Comparison of ENCODE assay signal across 2 cellular contexts in the genomic region with DNA sequence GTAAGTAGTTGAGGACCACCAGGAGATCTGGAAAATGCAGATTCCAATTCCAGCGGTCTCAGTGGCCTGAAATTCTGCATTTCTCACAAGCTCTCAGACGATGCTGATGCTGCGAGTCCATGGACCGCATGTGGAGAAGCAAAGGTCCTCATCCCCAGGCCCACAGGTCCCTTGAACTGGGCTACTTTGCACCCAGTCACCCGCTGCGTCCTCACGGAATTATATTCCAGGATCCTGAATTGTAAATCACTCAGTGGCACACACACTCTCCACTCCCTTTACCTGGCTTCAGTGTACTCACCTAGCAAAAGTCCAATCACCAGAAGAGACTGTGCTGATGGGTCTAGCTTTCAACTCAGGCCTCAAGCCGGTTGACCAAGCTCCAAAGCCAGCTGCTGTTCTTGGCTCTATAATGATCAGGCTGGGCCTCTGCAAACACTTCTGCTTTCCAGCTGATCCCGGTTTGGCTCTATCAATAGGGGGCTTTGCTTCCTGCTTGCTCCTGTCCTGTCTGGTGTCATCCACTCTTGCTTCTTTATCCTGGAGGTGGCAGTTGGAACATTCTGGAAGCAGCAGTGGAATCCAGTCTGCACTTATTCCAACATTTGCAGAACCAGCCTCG.
A peak's percentile ranks its signal among the peaks of the same experiment; 100 is the strongest.
TF ChIP-seq lines count a peak whose summit lies in the region.

No MANE protein-coding gene starts in this region.

TF ChIP-seq in IMR-90, 13 proteins besides CTCF, POLR2A, EP300 and RAD21:
- no peak for TF ChIP-seq RCOR1 (IDR thresholded peaks at IDR 0.05; ENCODE audit: insufficient replicate concordance, low read length)
- TF ChIP-seq CHD1 (IDR thresholded peaks at IDR 0.05; ENCODE audit: low read depth, low read length) = no peak
- TF ChIP-seq, protein P1, sequence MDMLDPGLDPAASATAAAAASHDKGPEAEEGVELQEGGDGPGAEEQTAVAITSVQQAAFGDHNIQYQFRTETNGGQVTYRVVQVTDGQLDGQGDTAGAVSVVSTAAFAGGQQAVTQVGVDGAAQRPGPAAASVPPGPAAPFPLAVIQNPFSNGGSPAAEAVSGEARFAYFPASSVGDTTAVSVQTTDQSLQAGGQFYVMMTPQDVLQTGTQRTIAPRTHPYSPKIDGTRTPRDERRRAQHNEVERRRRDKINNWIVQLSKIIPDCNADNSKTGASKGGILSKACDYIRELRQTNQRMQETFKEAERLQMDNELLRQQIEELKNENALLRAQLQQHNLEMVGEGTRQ (IDR thresholded peaks at IDR 0.05; ENCODE audit: low read depth, low read length) = no peak
- TF ChIP-seq NFE2L2 (IDR thresholded peaks at IDR 0.05; ENCODE audit: low read depth, low read length) = no peak
- no peak for TF ChIP-seq SMC3 (IDR thresholded peaks at IDR 0.05; ENCODE audit: low read depth, low read length)
- TF ChIP-seq MXI1 (IDR thresholded peaks at IDR 0.05; ENCODE audit: borderline replicate concordance, low read depth, low read length) = no peak
- no peak for TF ChIP-seq CEBPB (IDR thresholded peaks at IDR 0.05; ENCODE audit: low read depth, low read length)
- no peak for TF ChIP-seq BHLHE40 (IDR thresholded peaks at IDR 0.05; ENCODE audit: low read depth, low read length)
- no peak for TF ChIP-seq RFX5 (IDR thresholded peaks at IDR 0.05; ENCODE audit: low read depth, low read length)
- TF ChIP-seq MAZ (IDR thresholded peaks at IDR 0.05; ENCODE audit: borderline replicate concordance, low read depth, low read length) = no peak
- TF ChIP-seq, protein P2, sequence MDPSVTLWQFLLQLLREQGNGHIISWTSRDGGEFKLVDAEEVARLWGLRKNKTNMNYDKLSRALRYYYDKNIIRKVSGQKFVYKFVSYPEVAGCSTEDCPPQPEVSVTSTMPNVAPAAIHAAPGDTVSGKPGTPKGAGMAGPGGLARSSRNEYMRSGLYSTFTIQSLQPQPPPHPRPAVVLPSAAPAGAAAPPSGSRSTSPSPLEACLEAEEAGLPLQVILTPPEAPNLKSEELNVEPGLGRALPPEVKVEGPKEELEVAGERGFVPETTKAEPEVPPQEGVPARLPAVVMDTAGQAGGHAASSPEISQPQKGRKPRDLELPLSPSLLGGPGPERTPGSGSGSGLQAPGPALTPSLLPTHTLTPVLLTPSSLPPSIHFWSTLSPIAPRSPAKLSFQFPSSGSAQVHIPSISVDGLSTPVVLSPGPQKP (IDR thresholded peaks at IDR 0.05; ENCODE audit: borderline replicate concordance, low read depth, low read length) = no peak
- TF ChIP-seq MAFK (IDR thresholded peaks at IDR 0.05; ENCODE audit: low read depth, low read length) = no peak
- TF ChIP-seq FOS (IDR thresholded peaks at IDR 0.05; ENCODE audit: low read depth, low read length) = no peak

TF ChIP-seq in K562, 482 proteins besides CTCF, POLR2A, EP300 and RAD21 (continues in another document):
- TF ChIP-seq RUNX1 (IDR thresholded peaks at IDR 0.05; ENCODE audit: low read depth) (no peak), LARP7 (IDR thresholded peaks at IDR 0.05) (no peak), MIER1 (IDR thresholded peaks at IDR 0.05; ENCODE audit: low read depth) (peak; percentile 4; the same call in 1 of the 2 replicates), SPI1 (IDR thresholded peaks at IDR 0.05; ENCODE audit: borderline replicate concordance, low read depth, low read length) (peak; percentile 73; the same call in 1 of the 2 replicates), NCOR1 (IDR thresholded peaks at IDR 0.05) (no peak), ZNF551 (CRISPR knock-in tag; IDR thresholded peaks at IDR 0.05) (no peak), KLF1 (tag; IDR thresholded peaks at IDR 0.05) (peak; percentile 29; the same call in 1 of the 2 replicates), NR3C1 (CRISPR knock-in tag; IDR thresholded peaks at IDR 0.05) (no peak), KLF10 (CRISPR knock-in tag; IDR thresholded peaks at IDR 0.05) (no peak), FUS (optimal IDR thresholded peaks at IDR 0.05; ENCODE audit: low read depth, low read length) (no peak), ZNF24 (IDR thresholded peaks at IDR 0.05) (no peak), ZNF354B (CRISPR knock-in tag; IDR thresholded peaks at IDR 0.05) (no peak), TAL1 (IDR thresholded peaks at IDR 0.05) (no peak; the same call in 1 of the 2 replicates), NR1H2 (CRISPR knock-in tag; IDR thresholded peaks at IDR 0.05) (no peak)
- TF ChIP-seq, protein P3, sequence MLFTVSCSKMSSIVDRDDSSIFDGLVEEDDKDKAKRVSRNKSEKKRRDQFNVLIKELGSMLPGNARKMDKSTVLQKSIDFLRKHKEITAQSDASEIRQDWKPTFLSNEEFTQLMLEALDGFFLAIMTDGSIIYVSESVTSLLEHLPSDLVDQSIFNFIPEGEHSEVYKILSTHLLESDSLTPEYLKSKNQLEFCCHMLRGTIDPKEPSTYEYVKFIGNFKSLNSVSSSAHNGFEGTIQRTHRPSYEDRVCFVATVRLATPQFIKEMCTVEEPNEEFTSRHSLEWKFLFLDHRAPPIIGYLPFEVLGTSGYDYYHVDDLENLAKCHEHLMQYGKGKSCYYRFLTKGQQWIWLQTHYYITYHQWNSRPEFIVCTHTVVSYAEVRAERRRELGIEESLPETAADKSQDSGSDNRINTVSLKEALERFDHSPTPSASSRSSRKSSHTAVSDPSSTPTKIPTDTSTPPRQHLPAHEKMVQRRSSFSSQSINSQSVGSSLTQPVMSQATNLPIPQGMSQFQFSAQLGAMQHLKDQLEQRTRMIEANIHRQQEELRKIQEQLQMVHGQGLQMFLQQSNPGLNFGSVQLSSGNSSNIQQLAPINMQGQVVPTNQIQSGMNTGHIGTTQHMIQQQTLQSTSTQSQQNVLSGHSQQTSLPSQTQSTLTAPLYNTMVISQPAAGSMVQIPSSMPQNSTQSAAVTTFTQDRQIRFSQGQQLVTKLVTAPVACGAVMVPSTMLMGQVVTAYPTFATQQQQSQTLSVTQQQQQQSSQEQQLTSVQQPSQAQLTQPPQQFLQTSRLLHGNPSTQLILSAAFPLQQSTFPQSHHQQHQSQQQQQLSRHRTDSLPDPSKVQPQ (CRISPR knock-in tag; IDR thresholded peaks at IDR 0.05; ENCODE audit: borderline replicate concordance) = no peak
- TF ChIP-seq, protein P4, sequence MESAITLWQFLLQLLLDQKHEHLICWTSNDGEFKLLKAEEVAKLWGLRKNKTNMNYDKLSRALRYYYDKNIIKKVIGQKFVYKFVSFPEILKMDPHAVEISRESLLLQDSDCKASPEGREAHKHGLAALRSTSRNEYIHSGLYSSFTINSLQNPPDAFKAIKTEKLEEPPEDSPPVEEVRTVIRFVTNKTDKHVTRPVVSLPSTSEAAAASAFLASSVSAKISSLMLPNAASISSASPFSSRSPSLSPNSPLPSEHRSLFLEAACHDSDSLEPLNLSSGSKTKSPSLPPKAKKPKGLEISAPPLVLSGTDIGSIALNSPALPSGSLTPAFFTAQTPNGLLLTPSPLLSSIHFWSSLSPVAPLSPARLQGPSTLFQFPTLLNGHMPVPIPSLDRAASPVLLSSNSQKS (CRISPR knock-in tag; IDR thresholded peaks at IDR 0.05) = no peak
- TF ChIP-seq, protein P5, sequence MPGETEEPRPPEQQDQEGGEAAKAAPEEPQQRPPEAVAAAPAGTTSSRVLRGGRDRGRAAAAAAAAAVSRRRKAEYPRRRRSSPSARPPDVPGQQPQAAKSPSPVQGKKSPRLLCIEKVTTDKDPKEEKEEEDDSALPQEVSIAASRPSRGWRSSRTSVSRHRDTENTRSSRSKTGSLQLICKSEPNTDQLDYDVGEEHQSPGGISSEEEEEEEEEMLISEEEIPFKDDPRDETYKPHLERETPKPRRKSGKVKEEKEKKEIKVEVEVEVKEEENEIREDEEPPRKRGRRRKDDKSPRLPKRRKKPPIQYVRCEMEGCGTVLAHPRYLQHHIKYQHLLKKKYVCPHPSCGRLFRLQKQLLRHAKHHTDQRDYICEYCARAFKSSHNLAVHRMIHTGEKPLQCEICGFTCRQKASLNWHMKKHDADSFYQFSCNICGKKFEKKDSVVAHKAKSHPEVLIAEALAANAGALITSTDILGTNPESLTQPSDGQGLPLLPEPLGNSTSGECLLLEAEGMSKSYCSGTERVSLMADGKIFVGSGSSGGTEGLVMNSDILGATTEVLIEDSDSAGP (CRISPR knock-in tag; IDR thresholded peaks at IDR 0.05) = no peak
- TF ChIP-seq, protein P6, sequence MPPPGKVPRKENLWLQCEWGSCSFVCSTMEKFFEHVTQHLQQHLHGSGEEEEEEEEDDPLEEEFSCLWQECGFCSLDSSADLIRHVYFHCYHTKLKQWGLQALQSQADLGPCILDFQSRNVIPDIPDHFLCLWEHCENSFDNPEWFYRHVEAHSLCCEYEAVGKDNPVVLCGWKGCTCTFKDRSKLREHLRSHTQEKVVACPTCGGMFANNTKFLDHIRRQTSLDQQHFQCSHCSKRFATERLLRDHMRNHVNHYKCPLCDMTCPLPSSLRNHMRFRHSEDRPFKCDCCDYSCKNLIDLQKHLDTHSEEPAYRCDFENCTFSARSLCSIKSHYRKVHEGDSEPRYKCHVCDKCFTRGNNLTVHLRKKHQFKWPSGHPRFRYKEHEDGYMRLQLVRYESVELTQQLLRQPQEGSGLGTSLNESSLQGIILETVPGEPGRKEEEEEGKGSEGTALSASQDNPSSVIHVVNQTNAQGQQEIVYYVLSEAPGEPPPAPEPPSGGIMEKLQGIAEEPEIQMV (tag; conservative IDR thresholded peaks at IDR 0.05; ENCODE audit: low read depth) = 0 out of 2 replicates have a peak, but pooled peaks have one; percentile 3
- TF ChIP-seq, protein P7, sequence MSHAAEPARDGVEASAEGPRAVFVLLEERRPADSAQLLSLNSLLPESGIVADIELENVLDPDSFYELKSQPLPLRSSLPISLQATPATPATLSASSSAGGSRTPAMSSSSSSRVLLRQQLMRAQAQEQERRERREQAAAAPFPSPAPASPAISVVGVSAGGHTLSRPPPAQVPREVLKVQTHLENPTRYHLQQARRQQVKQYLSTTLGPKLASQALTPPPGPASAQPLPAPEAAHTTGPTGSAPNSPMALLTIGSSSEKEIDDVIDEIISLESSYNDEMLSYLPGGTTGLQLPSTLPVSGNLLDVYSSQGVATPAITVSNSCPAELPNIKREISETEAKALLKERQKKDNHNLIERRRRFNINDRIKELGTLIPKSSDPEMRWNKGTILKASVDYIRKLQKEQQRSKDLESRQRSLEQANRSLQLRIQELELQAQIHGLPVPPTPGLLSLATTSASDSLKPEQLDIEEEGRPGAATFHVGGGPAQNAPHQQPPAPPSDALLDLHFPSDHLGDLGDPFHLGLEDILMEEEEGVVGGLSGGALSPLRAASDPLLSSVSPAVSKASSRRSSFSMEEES (CRISPR knock-in tag; IDR thresholded peaks at IDR 0.05) = no peak
- TF ChIP-seq, protein P8, sequence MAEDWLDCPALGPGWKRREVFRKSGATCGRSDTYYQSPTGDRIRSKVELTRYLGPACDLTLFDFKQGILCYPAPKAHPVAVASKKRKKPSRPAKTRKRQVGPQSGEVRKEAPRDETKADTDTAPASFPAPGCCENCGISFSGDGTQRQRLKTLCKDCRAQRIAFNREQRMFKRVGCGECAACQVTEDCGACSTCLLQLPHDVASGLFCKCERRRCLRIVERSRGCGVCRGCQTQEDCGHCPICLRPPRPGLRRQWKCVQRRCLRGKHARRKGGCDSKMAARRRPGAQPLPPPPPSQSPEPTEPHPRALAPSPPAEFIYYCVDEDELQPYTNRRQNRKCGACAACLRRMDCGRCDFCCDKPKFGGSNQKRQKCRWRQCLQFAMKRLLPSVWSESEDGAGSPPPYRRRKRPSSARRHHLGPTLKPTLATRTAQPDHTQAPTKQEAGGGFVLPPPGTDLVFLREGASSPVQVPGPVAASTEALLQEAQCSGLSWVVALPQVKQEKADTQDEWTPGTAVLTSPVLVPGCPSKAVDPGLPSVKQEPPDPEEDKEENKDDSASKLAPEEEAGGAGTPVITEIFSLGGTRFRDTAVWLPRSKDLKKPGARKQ (CRISPR knock-in tag; IDR thresholded peaks at IDR 0.05) = no peak
- TF ChIP-seq, protein P9, sequence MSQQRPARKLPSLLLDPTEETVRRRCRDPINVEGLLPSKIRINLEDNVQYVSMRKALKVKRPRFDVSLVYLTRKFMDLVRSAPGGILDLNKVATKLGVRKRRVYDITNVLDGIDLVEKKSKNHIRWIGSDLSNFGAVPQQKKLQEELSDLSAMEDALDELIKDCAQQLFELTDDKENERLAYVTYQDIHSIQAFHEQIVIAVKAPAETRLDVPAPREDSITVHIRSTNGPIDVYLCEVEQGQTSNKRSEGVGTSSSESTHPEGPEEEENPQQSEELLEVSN (IDR thresholded peaks at IDR 0.05; ENCODE audit: borderline replicate concordance in 1 of 2, extremely low read depth in 1 of 2, insufficient read depth in 1 of 2, insufficient read length in 1 of 2, low read depth in 1 of 2, low read length in 1 of 2, poor library complexity in 1 of 2, severe bottlenecking in 1 of 2) = no peak
- TF ChIP-seq, protein P10, sequence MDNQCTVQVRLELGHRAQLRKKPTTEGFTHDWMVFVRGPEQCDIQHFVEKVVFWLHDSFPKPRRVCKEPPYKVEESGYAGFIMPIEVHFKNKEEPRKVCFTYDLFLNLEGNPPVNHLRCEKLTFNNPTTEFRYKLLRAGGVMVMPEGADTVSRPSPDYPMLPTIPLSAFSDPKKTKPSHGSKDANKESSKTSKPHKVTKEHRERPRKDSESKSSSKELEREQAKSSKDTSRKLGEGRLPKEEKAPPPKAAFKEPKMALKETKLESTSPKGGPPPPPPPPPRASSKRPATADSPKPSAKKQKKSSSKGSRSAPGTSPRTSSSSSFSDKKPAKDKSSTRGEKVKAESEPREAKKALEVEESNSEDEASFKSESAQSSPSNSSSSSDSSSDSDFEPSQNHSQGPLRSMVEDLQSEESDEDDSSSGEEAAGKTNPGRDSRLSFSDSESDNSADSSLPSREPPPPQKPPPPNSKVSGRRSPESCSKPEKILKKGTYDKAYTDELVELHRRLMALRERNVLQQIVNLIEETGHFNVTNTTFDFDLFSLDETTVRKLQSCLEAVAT (IDR thresholded peaks at IDR 0.05) = peak in 1 of 2 experiments; percentile 9; a peak in 1 of 4 replicates
- TF ChIP-seq, protein P11, sequence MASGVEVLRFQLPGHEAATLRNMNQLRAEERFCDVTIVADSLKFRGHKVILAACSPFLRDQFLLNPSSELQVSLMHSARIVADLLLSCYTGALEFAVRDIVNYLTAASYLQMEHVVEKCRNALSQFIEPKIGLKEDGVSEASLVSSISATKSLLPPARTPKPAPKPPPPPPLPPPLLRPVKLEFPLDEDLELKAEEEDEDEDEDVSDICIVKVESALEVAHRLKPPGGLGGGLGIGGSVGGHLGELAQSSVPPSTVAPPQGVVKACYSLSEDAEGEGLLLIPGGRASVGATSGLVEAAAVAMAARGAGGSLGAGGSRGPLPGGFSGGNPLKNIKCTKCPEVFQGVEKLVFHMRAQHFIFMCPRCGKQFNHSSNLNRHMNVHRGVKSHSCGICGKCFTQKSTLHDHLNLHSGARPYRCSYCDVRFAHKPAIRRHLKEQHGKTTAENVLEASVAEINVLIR (CRISPR knock-in tag; IDR thresholded peaks at IDR 0.05) = 0 out of 2 replicates have a peak, but pooled peaks have one; percentile 19
- TF ChIP-seq, protein P12, sequence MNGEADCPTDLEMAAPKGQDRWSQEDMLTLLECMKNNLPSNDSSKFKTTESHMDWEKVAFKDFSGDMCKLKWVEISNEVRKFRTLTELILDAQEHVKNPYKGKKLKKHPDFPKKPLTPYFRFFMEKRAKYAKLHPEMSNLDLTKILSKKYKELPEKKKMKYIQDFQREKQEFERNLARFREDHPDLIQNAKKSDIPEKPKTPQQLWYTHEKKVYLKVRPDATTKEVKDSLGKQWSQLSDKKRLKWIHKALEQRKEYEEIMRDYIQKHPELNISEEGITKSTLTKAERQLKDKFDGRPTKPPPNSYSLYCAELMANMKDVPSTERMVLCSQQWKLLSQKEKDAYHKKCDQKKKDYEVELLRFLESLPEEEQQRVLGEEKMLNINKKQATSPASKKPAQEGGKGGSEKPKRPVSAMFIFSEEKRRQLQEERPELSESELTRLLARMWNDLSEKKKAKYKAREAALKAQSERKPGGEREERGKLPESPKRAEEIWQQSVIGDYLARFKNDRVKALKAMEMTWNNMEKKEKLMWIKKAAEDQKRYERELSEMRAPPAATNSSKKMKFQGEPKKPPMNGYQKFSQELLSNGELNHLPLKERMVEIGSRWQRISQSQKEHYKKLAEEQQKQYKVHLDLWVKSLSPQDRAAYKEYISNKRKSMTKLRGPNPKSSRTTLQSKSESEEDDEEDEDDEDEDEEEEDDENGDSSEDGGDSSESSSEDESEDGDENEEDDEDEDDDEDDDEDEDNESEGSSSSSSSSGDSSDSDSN (IDR thresholded peaks at IDR 0.05; ENCODE audit: borderline replicate concordance in 1 of 2, low read depth in 2 of 2, low read length in 2 of 2) = no peak
